16 cellular contexts compared by ENCODE assay signal in the genomic region with DNA sequence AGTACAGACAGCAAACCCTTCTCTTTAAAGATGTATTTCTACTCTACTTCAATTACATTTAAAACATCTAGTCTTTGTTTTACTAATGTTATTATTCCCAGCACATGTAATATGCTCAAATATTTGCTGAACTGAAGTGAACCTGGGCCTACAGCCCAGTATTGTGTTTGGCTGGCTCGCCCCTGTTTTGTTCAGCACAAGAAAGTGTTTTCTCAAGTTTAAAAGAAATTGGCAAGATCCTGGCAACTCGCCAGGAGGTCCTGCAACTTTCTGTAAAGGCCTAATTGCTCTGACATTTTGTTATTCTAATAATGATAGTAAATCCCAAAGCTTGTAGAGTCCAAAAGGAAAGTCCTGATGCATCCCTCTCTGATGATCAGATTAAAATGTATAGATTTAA. TPM values are rescaled to one million over a fixed set of nuclear protein-coding genes. Genes with fewer than 3 reads are reported as not detected.
DNase-seq lines count a peak whose midpoint lies in the region; ATAC-seq, FAIRE-seq and TF ChIP-seq lines count a peak whose summit lies in the region.
"Had no signal": no experiment of that assay in that cellular context is flagged by ENCODE, and none has a peak within 500 bp of the region (broad histone marks: within the 10 kb centered on the region; RNA-seq: fewer than 3 reads in every experiment).

No MANE protein-coding gene starts in this region.

- H3K9me3 ChIP-seq in kidney (ENCODE audit: control insufficient read depth in 1 of 2, low read length in 2 of 2): no peaks in the 10 kb centered on the region
- H3K9me3 ChIP-seq: suprapubic skin had no signal

- FAIRE-seq in kidney (lab: Jason Lieb, UNC): no peak
- FAIRE-seq: colon, keratinocyte, small intestine had no signal

- peak; percentile 47 for ATAC-seq in left ventricle myocardium superior
- ATAC-seq: naive thymus-derived CD8-positive, alpha-beta T cell had no signal

- no peak for TF ChIP-seq CTCF in astrocyte of the cerebellum (IDR thresholded peaks at IDR 0.05; ENCODE audit: low read depth, low read length, missing control alignments)
- no peak for TF ChIP-seq CTCF in kidney (IDR thresholded peaks at IDR 0.05; ENCODE audit: borderline replicate concordance, extremely low read depth, insufficient read depth)

- H3K4me3 ChIP-seq in astrocyte of the cerebellum (ENCODE audit: low read depth, low read length): no peak overlapping the region
- H3K4me3 ChIP-seq in skeletal muscle cell (ENCODE audit: low read depth, low read length): no peak overlapping the region
- no peak overlapping the region for H3K4me3 ChIP-seq in kidney (ENCODE audit: low read length in 2 of 2)
- H3K4me3 ChIP-seq: suprapubic skin had no signal

- intact Hi-C loops in left ventricle myocardium superior (cut with micrococcal nuclease): no loop called here
- intact Hi-C loops in kidney (cut with DNase I): no loop called here

- no peak overlapping the region for H3K27ac ChIP-seq in kidney (ENCODE audit: low read depth in 2 of 2, low read length in 2 of 2)
- H3K27ac ChIP-seq: suprapubic skin had no signal

- H3K9ac ChIP-seq in kidney (ENCODE audit: low read length in 2 of 2): no peak overlapping the region

- DNase-seq in NCI-H69 (lab: John Stamatoyannopoulos, UW) (peak; percentile 63), astrocyte of the cerebellum (ENCODE audit: low read depth) (peak; percentile 59), left ventricle myocardium superior (peak; percentile 56), skeletal muscle cell (ENCODE audit: low read depth) (peak; percentile 43), kidney (no peak), HuH-7 (ENCODE audit: low spot score) (no peak), NCI-H2107 treated with DMSO at 0.1 percent for 48 hours (lab: John Stamatoyannopoulos, UW; ENCODE audit: unreplicated experiment) (no peak)
- DNase-seq: activated naive CD4-positive, alpha-beta T cell treated with Interleukin-2 at 50 U/mL for 16 hours; CD8-positive, alpha-beta memory T cell; foreskin fibroblast; NCI-H510A; small intestine had no signal

- in situ Hi-C loops in astrocyte of the cerebellum (cut with HindIII; ENCODE audit: low sequenced_read_pairs): no loop called here

- H3K36me3 ChIP-seq in kidney (ENCODE audit: control insufficient read depth in 1 of 2, insufficient read depth in 2 of 2, low read length in 2 of 2): peaks cover 0 to 2% of the 10 kb centered on the region in 2 donors

- peaks cover 0 to 3% of the 10 kb centered on the region in 2 donors for H3K4me1 ChIP-seq in kidney (ENCODE audit: control insufficient read depth in 1 of 2, insufficient read depth in 1 of 2, low read depth in 1 of 2, low read length in 2 of 2)

RNA-seq across cellular contexts. Expression of a gene that starts 35.9 kb away (rescaled TPM):
- total RNA-seq in left ventricle myocardium superior (19.9 TPM), kidney (49.0 TPM)
- polyA plus RNA-seq in kidney (ENCODE audit: insufficient read depth, low read depth, low replicate concordance): 8.9 TPM

RNA-seq across cellular contexts. Expression of a gene that starts 42.1 kb away (rescaled TPM):
- total RNA-seq in left ventricle myocardium superior (9.2 TPM), kidney (9.3 TPM)
- 2.5 TPM for polyA plus RNA-seq in kidney (ENCODE audit: insufficient read depth, low read depth, low replicate concordance)

RNA-seq across cellular contexts. Expression of a gene that starts 56.1 kb away (rescaled TPM):
- total RNA-seq in left ventricle myocardium superior: 4.7 TPM
- total RNA-seq in kidney: 11.7 TPM
- 21.5 TPM for polyA plus RNA-seq in kidney (ENCODE audit: insufficient read depth, low read depth, low replicate concordance)

Comparison
In these comparisons a context has a peak if more than half of its experiments do, and no peak if none do; other contexts are left out.
1. DNase-seq: peak in NCI-H69 (single experiment), astrocyte of the cerebellum (single experiment), left ventricle myocardium superior (single experiment) and skeletal muscle cell (single experiment); none in kidney (single experiment), HuH-7 (single experiment) and NCI-H2107 treated with DMSO at 0.1 percent for 48 hours (single experiment).